ENCODE assay signal across 16 cellular contexts in the genomic region with DNA sequence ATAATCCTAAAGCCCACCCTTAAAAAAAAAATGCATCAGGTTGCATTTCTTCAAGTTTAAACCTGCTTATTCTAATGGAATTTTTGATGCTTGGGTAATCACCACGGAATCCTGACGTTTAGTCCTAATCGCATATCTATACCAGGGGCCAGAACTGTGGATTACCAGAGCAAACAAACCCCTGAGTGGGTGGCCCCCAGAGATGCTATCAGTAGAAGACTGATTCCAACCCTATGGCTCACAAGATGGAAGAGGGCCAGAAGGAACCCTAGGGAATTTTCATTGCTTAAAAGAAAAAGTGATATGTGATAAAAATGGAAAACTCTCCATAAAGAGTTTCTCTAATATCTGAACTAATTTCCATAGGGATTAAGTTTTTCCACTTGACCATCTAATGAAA.
DNase-seq lines count a peak whose midpoint lies in the region; ATAC-seq lines count a peak whose summit lies in the region.
"Had no signal": no experiment of that assay in that cellular context is flagged by ENCODE, and none has a peak within 500 bp of the region (broad histone marks: within the 10 kb centered on the region; RNA-seq: fewer than 3 reads in every experiment).

No MANE protein-coding gene starts in this region.

- peaks cover 8% of the 10 kb centered on the region; the same call in 1 of the 2 replicates for H3K4me1 ChIP-seq in SJCRH30
- H3K4me1 ChIP-seq: left ventricle myocardium inferior had no signal

- no peaks in the 10 kb centered on the region for H3K27me3 ChIP-seq in SJCRH30

- ATAC-seq in left cardiac atrium = no peak
- no peak for ATAC-seq in Right ventricle myocardium inferior
- no peak for ATAC-seq in T-cell (replicated peaks in 1 of 4)
- ATAC-seq: naive thymus-derived CD8-positive, alpha-beta T cell had no signal

- intact Hi-C loops in left cardiac atrium (cut with DNase I) (no loop called here), Right ventricle myocardium inferior (cut with DNase I) (no loop called here)

- CTCF ChIA-PET in T-cell (lab: Charles Lee) = no interaction called here

- H3K36me3 ChIP-seq in SJCRH30 = no peaks in the 10 kb centered on the region
- H3K36me3 ChIP-seq: left ventricle myocardium inferior had no signal

- no peaks in the 10 kb centered on the region for H3K4me1 Mint-ChIP-seq in T-cell
- H3K4me1 Mint-ChIP-seq: naive thymus-derived CD8-positive, alpha-beta T cell had no signal

- H3K9me3 Mint-ChIP-seq in T-cell = no peaks in the 10 kb centered on the region
- H3K9me3 Mint-ChIP-seq: activated T-cell treated with anti-CD3 and anti-CD28 coated beads, Interleukin-2, amount 50 U/mL, for 24 hours; dendritic cell treated with granulocyte-macrophage colony-stimulating factor and Interleukin-4, amounts not matched to agents 40 ng/mL and 50 ng/mL, for 4 days; naive thymus-derived CD8-positive, alpha-beta T cell had no signal

- H3K27me3 Mint-ChIP-seq in T-cell = peaks cover 3 to 7% of the 10 kb centered on the region in 2 donors
- H3K27me3 Mint-ChIP-seq: dendritic cell treated with granulocyte-macrophage colony-stimulating factor and Interleukin-4, amounts not matched to agents 40 ng/mL and 50 ng/mL, for 4 days had no signal

- H3K4me3 ChIP-seq in SJCRH30 = no peak overlapping the region
- H3K4me3 ChIP-seq: left ventricle myocardium inferior had no signal

- DNase-seq in left cardiac atrium (peak; percentile 19), Right ventricle myocardium inferior (ENCODE audit: missing footprints) (no peak), SJCRH30 (peak; percentile 51 to 56), fibroblast of the conjunctiva (ENCODE audit: low read depth) (peak; percentile 52), T-cell (no peak), NCI-H2196 treated with DMSO at 0.1 percent for 48 hours (lab: John Stamatoyannopoulos, UW; ENCODE audit: unreplicated experiment) (no peak), nucleus accumbens (lab: John Stamatoyannopoulos, UW) (no peak)
- no peak for DNase-seq in activated effector memory CD4-positive, alpha-beta T cell treated with Interleukin-2 at 50 U/mL for 16 hours
- DNase-seq: activated CD4-positive, alpha-beta T cell treated with anti-CD3 and anti-CD28 coated beads for 48 hours; activated T-cell treated with anti-CD3 and anti-CD28 coated beads, Interleukin-2, amount 50 U/mL, for 24 hours; left ventricle myocardium inferior; naive thymus-derived CD8-positive, alpha-beta T cell; NCI-H1930; NCI-H69; T-helper 2 cell had no signal

- no peaks in the 10 kb centered on the region for H3K9me3 ChIP-seq in SJCRH30 (replicated peaks)
- H3K9me3 ChIP-seq: left ventricle myocardium inferior had no signal

- POLR2A ChIA-PET in T-cell (lab: Charles Lee) = no interaction called here

- H3K36me3 Mint-ChIP-seq in T-cell = no peaks in the 10 kb centered on the region
- H3K36me3 Mint-ChIP-seq: naive thymus-derived CD8-positive, alpha-beta T cell had no signal

- H3K27ac Mint-ChIP-seq in T-cell = no peak overlapping the region
- H3K27ac Mint-ChIP-seq: activated T-cell treated with anti-CD3 and anti-CD28 coated beads, Interleukin-2, amount 50 U/mL, for 24 hours; dendritic cell treated with granulocyte-macrophage colony-stimulating factor and Interleukin-4, amounts not matched to agents 40 ng/mL and 50 ng/mL, for 4 days; naive thymus-derived CD8-positive, alpha-beta T cell had no signal

- no peak overlapping the region for H3K27ac ChIP-seq in SJCRH30
- H3K27ac ChIP-seq: left ventricle myocardium inferior had no signal

- H3K4me3 Mint-ChIP-seq in T-cell = no peak overlapping the region
- H3K4me3 Mint-ChIP-seq: activated T-cell treated with anti-CD3 and anti-CD28 coated beads, Interleukin-2, amount 50 U/mL, for 24 hours; dendritic cell treated with granulocyte-macrophage colony-stimulating factor and Interleukin-4, amounts not matched to agents 40 ng/mL and 50 ng/mL, for 4 days; naive thymus-derived CD8-positive, alpha-beta T cell had no signal

Comparison
In these comparisons a context has a peak if more than half of its experiments do, and no peak if none do; other contexts are left out.
1. DNase-seq: peak in left cardiac atrium (single experiment), SJCRH30 (2 of 2) and fibroblast of the conjunctiva (single experiment); none in Right ventricle myocardium inferior (single experiment), T-cell (0 of 34), activated effector memory CD4-positive, alpha-beta T cell treated with Interleukin-2 at 50 U/mL for 16 hours (single experiment), NCI-H2196 treated with DMSO at 0.1 percent for 48 hours (single experiment) and nucleus accumbens (0 of 56).